In the genomic region with DNA sequence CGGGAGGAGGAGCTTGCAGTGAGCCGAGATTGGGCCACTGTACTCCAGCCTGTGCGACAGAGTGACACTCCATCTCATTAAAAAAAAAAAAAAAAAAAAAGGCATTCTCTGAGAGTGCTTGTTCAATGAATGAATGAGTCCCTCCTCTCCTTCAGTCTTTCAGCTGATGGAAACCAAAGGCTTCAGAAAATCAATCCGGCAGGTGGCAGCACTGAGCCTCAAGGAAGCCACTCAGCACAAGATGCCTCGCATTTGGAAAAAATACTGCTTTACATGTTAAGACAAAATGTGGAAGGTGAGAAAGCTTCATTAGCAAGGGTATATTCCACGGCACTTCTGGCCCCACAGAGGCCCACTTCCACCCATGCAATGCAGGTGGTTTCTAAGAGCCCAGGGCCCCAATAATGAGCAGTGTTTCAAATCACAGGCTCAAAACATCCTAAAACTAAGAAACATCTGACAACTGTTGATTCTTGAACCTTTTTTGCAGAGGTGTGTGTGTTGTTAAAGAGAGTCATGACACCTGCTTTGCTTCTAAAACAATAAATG, we compare ENCODE assay signal across 8 cellular contexts. TPM values are rescaled to one million over a fixed set of nuclear protein-coding genes. Genes with fewer than 3 reads are reported as not detected.
DNase-seq lines count a peak whose midpoint lies in the region; ATAC-seq and TF ChIP-seq lines count a peak whose summit lies in the region.

No MANE protein-coding gene starts in this region.

- H4K20me1 ChIP-seq in fibroblast of lung (ENCODE audit: control insufficient read depth, extremely low read depth, insufficient read depth, low read length), result no peaks in the 10 kb centered on the region

- H3K9me3 Mint-ChIP-seq in activated T-cell treated with anti-CD3 and anti-CD28 coated beads, Interleukin-2, amount 50 U/mL, for 72 hours, result no peaks in the 10 kb centered on the region
- no peaks in the 10 kb centered on the region for H3K9me3 Mint-ChIP-seq in neural crest cell
- H3K9me3 Mint-ChIP-seq in stimulated activated naive CD8-positive, alpha-beta T cell treated with anti-CD3 and anti-CD28 coated beads, Interleukin-15, amount 100 ng/mL, for 72 hours, result no peaks in the 10 kb centered on the region

- H3K27ac Mint-ChIP-seq in activated T-cell treated with anti-CD3 and anti-CD28 coated beads, Interleukin-2, amount 50 U/mL, for 72 hours, result no peak overlapping the region
- no peak overlapping the region for H3K27ac Mint-ChIP-seq in neural crest cell (ENCODE audit: unreplicated experiment)
- H3K27ac Mint-ChIP-seq in stimulated activated naive CD8-positive, alpha-beta T cell treated with anti-CD3 and anti-CD28 coated beads, Interleukin-15, amount 100 ng/mL, for 72 hours, result peak overlapping the region in 1 of 2 donors; percentile 67

- H3K4me1 ChIP-seq in fibroblast of lung (ENCODE audit: control insufficient read depth, extremely low read depth, insufficient read depth, low read length), result no peaks in the 10 kb centered on the region

- H3K27me3 Mint-ChIP-seq in activated T-cell treated with anti-CD3 and anti-CD28 coated beads, Interleukin-2, amount 50 U/mL, for 72 hours (ENCODE audit: low read depth), result no peaks in the 10 kb centered on the region
- H3K27me3 Mint-ChIP-seq in neural crest cell (ENCODE audit: low read depth), result no peaks in the 10 kb centered on the region
- H3K27me3 Mint-ChIP-seq in stimulated activated naive CD8-positive, alpha-beta T cell treated with anti-CD3 and anti-CD28 coated beads, Interleukin-15, amount 100 ng/mL, for 72 hours, result no peaks in the 10 kb centered on the region

- no peaks in the 10 kb centered on the region for H3K27me3 ChIP-seq in fibroblast of lung (ENCODE audit: control insufficient read depth, insufficient read depth, low read length)

- H3K36me3 ChIP-seq in fibroblast of lung (ENCODE audit: control insufficient read depth, insufficient read depth, low read length), result peaks cover 12% of the 10 kb centered on the region

- H3K36me3 Mint-ChIP-seq in activated T-cell treated with anti-CD3 and anti-CD28 coated beads, Interleukin-2, amount 50 U/mL, for 72 hours (ENCODE audit: insufficient read depth in 2 of 2), result peaks cover 4 to 13% of the 10 kb centered on the region in 2 donors
- no peaks in the 10 kb centered on the region for H3K36me3 Mint-ChIP-seq in neural crest cell (ENCODE audit: low read depth)

- no peak overlapping the region for H2AFZ ChIP-seq in fibroblast of lung (ENCODE audit: low read length)

- DNase-seq in DMS79 (lab: John Stamatoyannopoulos, UW), result peak; percentile 65
- peak; percentile 65 for DNase-seq in LNCaP clone FGC (ENCODE audit: low read depth)
- peak; percentile 84 for DNase-seq in RKO (ENCODE audit: low spot score)
- peak; percentile 88 to 89 for DNase-seq in activated T-cell treated with anti-CD3 and anti-CD28 coated beads, Interleukin-2, amount 50 U/mL, for 72 hours
- peak; percentile 73 to 91 for DNase-seq in fibroblast of lung (ENCODE audit: low read depth in 2 of 2)
- peak; percentile 96 for DNase-seq in neural crest cell (ENCODE audit: low read depth, low spot score)
- DNase-seq in stimulated activated naive CD8-positive, alpha-beta T cell treated with anti-CD3 and anti-CD28 coated beads, Interleukin-15, amount 100 ng/mL, for 72 hours, result peak; percentile 81 to 85

- no peaks in the 10 kb centered on the region for H3K79me2 ChIP-seq in fibroblast of lung (ENCODE audit: control insufficient read depth, insufficient read depth, low read length)

- no peaks in the 10 kb centered on the region for H3K9me3 ChIP-seq in fibroblast of lung (ENCODE audit: control insufficient read depth, insufficient read depth, low read depth, low read length)

- peaks cover 43% of the 10 kb centered on the region for H3K4me1 Mint-ChIP-seq in activated T-cell treated with anti-CD3 and anti-CD28 coated beads, Interleukin-2, amount 50 U/mL, for 72 hours (ENCODE audit: low read depth)
- H3K4me1 Mint-ChIP-seq in neural crest cell, result no peaks in the 10 kb centered on the region
- peaks cover 48% of the 10 kb centered on the region for H3K4me1 Mint-ChIP-seq in stimulated activated naive CD8-positive, alpha-beta T cell treated with anti-CD3 and anti-CD28 coated beads, Interleukin-15, amount 100 ng/mL, for 72 hours

- no peak overlapping the region for H3K4me2 ChIP-seq in fibroblast of lung (ENCODE audit: extremely low read depth, insufficient read depth, low read length)

- no peak overlapping the region for H3K4me3 Mint-ChIP-seq in activated T-cell treated with anti-CD3 and anti-CD28 coated beads, Interleukin-2, amount 50 U/mL, for 72 hours
- no peak overlapping the region for H3K4me3 Mint-ChIP-seq in neural crest cell
- H3K4me3 Mint-ChIP-seq in stimulated activated naive CD8-positive, alpha-beta T cell treated with anti-CD3 and anti-CD28 coated beads, Interleukin-15, amount 100 ng/mL, for 72 hours, result no peak overlapping the region

- ATAC-seq in activated T-cell treated with anti-CD3 and anti-CD28 coated beads, Interleukin-2, amount 50 U/mL, for 72 hours (replicated peaks in 1 of 2), result peak; percentile 85 to 87
- ATAC-seq in stimulated activated naive CD8-positive, alpha-beta T cell treated with anti-CD3 and anti-CD28 coated beads, Interleukin-15, amount 100 ng/mL, for 72 hours, result peak; percentile 88
- ATAC-seq in GM21360 (IDR thresholded peaks at IDR 0.05; ENCODE audit: unreplicated experiment), result no peak

- H3K9ac ChIP-seq in fibroblast of lung (ENCODE audit: insufficient read depth, low read length), result no peak overlapping the region

- peak; percentile 80 for TF ChIP-seq CTCF in LNCaP clone FGC (IDR thresholded peaks at IDR 0.05; ENCODE audit: control insufficient read depth, extremely low read depth, insufficient read depth)
- peak; percentile 60 to 80 for TF ChIP-seq CTCF in fibroblast of lung (conservative IDR thresholded peaks at IDR 0.05 in 1 of 2, IDR thresholded peaks at IDR 0.05 in 1 of 2; ENCODE audit: low read depth in 1 of 2, low read length in 2 of 2)
- peak; percentile 85 for TF ChIP-seq CTCF in neural crest cell (conservative IDR thresholded peaks at IDR 0.05)

- H3K4me3 ChIP-seq in LNCaP clone FGC (ENCODE audit: low read depth, low read length), result no peak overlapping the region
- no peak overlapping the region for H3K4me3 ChIP-seq in fibroblast of lung (replicated peaks in 1 of 4; ENCODE audit: control extremely low read depth in 1 of 4, insufficient read depth in 1 of 4, low read depth in 3 of 4, low read length in 4 of 4)

- no peak overlapping the region for H3K27ac ChIP-seq in fibroblast of lung (ENCODE audit: insufficient read depth, low read length)

RNA-seq across cellular contexts. Expression of a gene that starts 33.9 kb away (rescaled TPM):
- total RNA-seq in activated T-cell treated with anti-CD3 and anti-CD28 coated beads, Interleukin-2, amount 50 U/mL, for 72 hours, result 10 to 100 TPM; 39.9 to 59.3 TPM
- 7.4 and 9.7 TPM in 2 replicates for total RNA-seq in fibroblast of lung
- 5.1 and 8.4 TPM in 2 replicates for polyA plus RNA-seq in fibroblast of lung
- polyA plus RNA-seq in fibroblast of lung (2012), result 5.9 and 11.8 TPM in 2 replicates
- 24.0 and 26.9 TPM in 2 replicates for polyA minus RNA-seq in fibroblast of lung (ENCODE audit: low replicate concordance)
- total RNA-seq in neural crest cell, result 15.7 and 18.6 TPM in 2 replicates

RNA-seq across cellular contexts. Expression of a gene that starts 52.1 kb away (rescaled TPM):
- 10 to 100 TPM; 63.1 to 67.9 TPM for total RNA-seq in activated T-cell treated with anti-CD3 and anti-CD28 coated beads, Interleukin-2, amount 50 U/mL, for 72 hours
- total RNA-seq in fibroblast of lung, result 5.6 and 6.3 TPM in 2 replicates
- polyA plus RNA-seq in fibroblast of lung, result 10.3 and 11.4 TPM in 2 replicates
- 8.1 and 9.7 TPM in 2 replicates for polyA plus RNA-seq in fibroblast of lung (2012)
- 11.3 and 14.4 TPM in 2 replicates for polyA minus RNA-seq in fibroblast of lung (ENCODE audit: low replicate concordance)
- 13.8 and 15.9 TPM in 2 replicates for total RNA-seq in neural crest cell
